In the genomic region with DNA sequence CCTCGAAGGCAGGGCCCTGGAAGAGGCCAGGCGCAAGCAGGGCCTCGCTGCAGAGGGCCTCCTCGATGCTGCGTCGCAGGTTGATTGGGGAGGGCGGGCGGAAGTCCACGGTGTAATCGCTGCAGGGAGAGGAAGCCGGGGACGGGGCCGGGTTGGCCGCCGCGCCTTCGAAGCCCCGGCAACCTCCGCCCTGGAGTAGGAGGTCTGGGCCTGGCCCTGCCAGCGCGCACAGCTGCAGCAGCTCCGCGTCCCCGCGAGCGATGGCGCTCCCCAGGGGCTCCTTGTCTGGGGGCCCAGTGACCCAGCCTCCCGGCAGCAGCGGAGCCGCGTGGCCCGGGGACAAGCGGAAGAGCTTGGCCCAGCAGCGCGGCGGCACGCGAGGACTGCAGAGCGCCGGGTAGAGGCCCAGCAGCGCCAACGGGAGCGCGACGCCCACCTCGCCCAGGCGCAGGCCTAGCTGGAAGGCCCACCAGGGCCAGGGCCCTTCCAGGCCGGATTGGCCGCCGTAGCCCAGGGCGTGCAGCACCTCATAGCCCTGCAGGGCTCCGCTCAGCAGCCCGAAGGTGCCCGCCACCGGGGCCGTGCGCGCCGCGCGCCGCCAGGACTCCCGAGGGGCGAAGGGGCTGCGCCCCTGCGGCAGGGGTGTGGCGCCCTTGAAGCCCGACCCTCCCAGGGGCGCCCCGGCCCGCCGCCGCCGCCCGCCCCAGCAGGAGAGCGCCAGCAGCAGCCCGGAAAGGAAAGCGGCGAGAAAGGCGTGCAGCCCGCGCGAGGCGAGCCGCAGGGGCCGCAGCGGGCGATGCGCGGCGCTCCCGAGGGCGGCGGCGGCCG, we compare ENCODE assay signal across 11 cellular contexts. TPM values are rescaled to one million over a fixed set of nuclear protein-coding genes. Genes with fewer than 3 reads are reported as not detected.
A peak's percentile ranks its signal among the peaks of the same experiment; 100 is the strongest.
DNase-seq lines count a peak whose midpoint lies in the region; ATAC-seq and TF ChIP-seq lines count a peak whose summit lies in the region.
"Had no signal": no experiment of that assay in that cellular context is flagged by ENCODE, and none has a peak within 500 bp of the region (broad histone marks: within the 10 kb centered on the region; RNA-seq: fewer than 3 reads in every experiment).

No MANE protein-coding gene starts in this region.

- 9 to 11% methylated on average over 68 to 96 of the region's 96 CpGs for WGBS in heart right ventricle, 2 donors
- no CpG with 5 or more reads among the region's 96 CpGs for WGBS in mammary epithelial cell (ENCODE audit: low coverage, missing lambda C conversion rate)

- in situ Hi-C loops in mammary epithelial cell (cut with MboI; ENCODE audit: low sequenced_read_pairs in 2 of 2), result no loop called here

- H3K36me3 ChIP-seq in heart right ventricle, result no peaks in the 10 kb centered on the region
- no peaks in the 10 kb centered on the region for H3K36me3 ChIP-seq in right atrium auricular region
- H3K36me3 ChIP-seq in mammary epithelial cell (ENCODE audit: insufficient read depth, low read length), result no peaks in the 10 kb centered on the region
- H3K36me3 ChIP-seq in vagina, result no peaks in the 10 kb centered on the region
- H3K36me3 ChIP-seq: left lung, SJCRH30 had no signal

- no peaks in the 10 kb centered on the region for H4K20me1 ChIP-seq in mammary epithelial cell (ENCODE audit: insufficient read depth, low read length)

- TF ChIP-seq POLR2A in vagina (IDR thresholded peaks at IDR 0.05), result no peak

- peak overlapping the region; percentile 60 for H3K4me2 ChIP-seq in mammary epithelial cell (ENCODE audit: insufficient read depth, low read depth, low read length)

- H3K79me2 ChIP-seq in mammary epithelial cell (ENCODE audit: insufficient read depth, low read length), result no peaks in the 10 kb centered on the region

- dilution Hi-C loops in mammary epithelial cell (cut with HindIII; ENCODE audit: low sequenced_read_pairs), result no loop called here

- DNase-seq in heart right ventricle (peak in 1 of 2 donors; percentile 33), right atrium auricular region (ENCODE audit: low spot score) (no peak), mammary epithelial cell (no peak), vagina (ENCODE audit: extremely low spot score in 2 of 2) (no peak), NCI-H187 (lab: John Stamatoyannopoulos, UW) (no peak)
- DNase-seq: NCI-H1694 treated with DMSO at 0.1 percent for 48 hours, SJCRH30 had no signal

- no peaks in the 10 kb centered on the region for H3K9me3 ChIP-seq in heart right ventricle
- H3K9me3 ChIP-seq in right atrium auricular region, result no peaks in the 10 kb centered on the region
- no peaks in the 10 kb centered on the region for H3K9me3 ChIP-seq in mammary epithelial cell (replicated peaks; ENCODE audit: insufficient read depth, low read length)
- no peaks in the 10 kb centered on the region for H3K9me3 ChIP-seq in mononuclear cell (ENCODE audit: low read depth, low read length)
- no peaks in the 10 kb centered on the region for H3K9me3 ChIP-seq in vagina
- H3K9me3 ChIP-seq: left lung, SJCRH30 had no signal

- peak in 5 of 8 donors; percentile 10 to 38 (median 23) for ATAC-seq in heart right ventricle
- no peak for ATAC-seq in GM19324 (IDR thresholded peaks at IDR 0.05; ENCODE audit: low FRiP score, unreplicated experiment)
- no peak for ATAC-seq in HG03460 (IDR thresholded peaks at IDR 0.05; ENCODE audit: unreplicated experiment)

- intact Hi-C loops in heart right ventricle (cut with DNase I), result loop anchor here in 2 of 10 donors (1.0 kb wide), 1 partner anchor 36 kb away; no protein-coding TSS in a partner anchor
- intact Hi-C loops in mammary epithelial cell (cut with micrococcal nuclease), result loop anchor here (1.0 kb wide), 1 partner anchor 36 kb away; no protein-coding TSS in a partner anchor
- intact Hi-C loops in vagina (cut with DNase I), result no loop called here

- BruUV-seq in mammary epithelial cell (replicated peaks; lab: Mats Ljungman, UMichigan), result no TSS peak

- peak overlapping the region; percentile 72 for H2AFZ ChIP-seq in mammary epithelial cell (ENCODE audit: low read depth, low read length)

- peaks cover 0 to 47% (median 31%) of the 10 kb centered on the region in 7 donors for H3K27me3 ChIP-seq in heart right ventricle
- no peaks in the 10 kb centered on the region for H3K27me3 ChIP-seq in right atrium auricular region
- peaks cover 15% of the 10 kb centered on the region for H3K27me3 ChIP-seq in mammary epithelial cell (ENCODE audit: insufficient read depth, low read length)
- H3K27me3 ChIP-seq in mononuclear cell (ENCODE audit: insufficient read depth, low read length), result peaks cover 25% of the 10 kb centered on the region
- H3K27me3 ChIP-seq in vagina, result no peaks in the 10 kb centered on the region
- H3K27me3 ChIP-seq: SJCRH30 had no signal

- CTCF ChIA-PET in mammary epithelial cell (lab: Charles Lee; ENCODE audit: low non-redundant PET), result no interaction called here

- peak overlapping the region in 9 of 10 donors; percentile 21 to 48 (median 33) for H3K4me3 ChIP-seq in heart right ventricle
- H3K4me3 ChIP-seq in right atrium auricular region, result peak overlapping the region in 1 of 2 donors; percentile 42
- no peak overlapping the region for H3K4me3 ChIP-seq in mammary epithelial cell (replicated peaks in 1 of 3; ENCODE audit: insufficient read depth in 1 of 3, low read depth in 2 of 3, low read length in 3 of 3)
- H3K4me3 ChIP-seq in mononuclear cell (ENCODE audit: low read length), result peak overlapping the region; percentile 4
- peak overlapping the region; percentile 7 to 43 for H3K4me3 ChIP-seq in vagina
- H3K4me3 ChIP-seq: SJCRH30 had no signal

- H3K9ac ChIP-seq in mammary epithelial cell (ENCODE audit: insufficient read depth, low read length), result no peak overlapping the region

- TF ChIP-seq CTCF in heart right ventricle (IDR thresholded peaks at IDR 0.05), result no peak
- no peak for TF ChIP-seq CTCF in right atrium auricular region (IDR thresholded peaks at IDR 0.05)
- no peak for TF ChIP-seq CTCF in mammary epithelial cell (conservative IDR thresholded peaks at IDR 0.05 in 1 of 2, IDR thresholded peaks at IDR 0.05 in 1 of 2; ENCODE audit: extremely low read depth in 1 of 2, insufficient read depth in 1 of 2, low read depth in 1 of 2, low read length in 2 of 2)
- no peak for TF ChIP-seq CTCF in vagina (IDR thresholded peaks at IDR 0.05)

- H3K27ac ChIP-seq in heart right ventricle, result no peak overlapping the region
- no peak overlapping the region for H3K27ac ChIP-seq in right atrium auricular region
- no peak overlapping the region for H3K27ac ChIP-seq in mammary epithelial cell (ENCODE audit: insufficient read depth, low read depth, low read length)
- no peak overlapping the region for H3K27ac ChIP-seq in vagina
- H3K27ac ChIP-seq: left lung, SJCRH30 had no signal

- H3K4me1 ChIP-seq in heart right ventricle (peaks cover 0 to 17% (median 10%) of the 10 kb centered on the region in 9 donors), right atrium auricular region (peaks cover 0 to 12% of the 10 kb centered on the region in 2 donors), mammary epithelial cell (ENCODE audit: insufficient read depth, low read length) (peaks cover 3% of the 10 kb centered on the region), mononuclear cell (ENCODE audit: insufficient read depth, low read length) (peaks cover 13% of the 10 kb centered on the region), vagina (peaks cover 10% of the 10 kb centered on the region)

RNA-seq across cellular contexts. Expression of a gene that starts 7.8 kb away (rescaled TPM):
- total RNA-seq in heart right ventricle (10 to 100 TPM; 21.5 to 40.3 (median 28.3) TPM), right atrium auricular region (10 to 100 TPM; 12.7 to 15.1 TPM), mammary epithelial cell (10 to 100 TPM; 10.7 to 46.9 TPM), mononuclear cell (5.4 TPM), vagina (20.9 TPM)
- polyA plus RNA-seq in heart right ventricle (10 to 100 TPM; 16.6 to 96.9 TPM), mammary epithelial cell (20.8 TPM)
- 6.0 TPM for polyA minus RNA-seq in mammary epithelial cell

RNA-seq across cellular contexts. Expression of a gene that starts 10.0 kb away (rescaled TPM):
- total RNA-seq in heart right ventricle (1 to 10 TPM in 9 of 10 donors, under 1 TPM in 1; 0.73 to 3.1 (median 2.0) TPM), right atrium auricular region (1 to 10 TPM in 1 of 2 donors, under 1 TPM in 1; 0.37 to 1.1 TPM), mammary epithelial cell (under 1 TPM; 0.17 to 0.47 TPM), mononuclear cell (0.10 TPM), vagina (7.6 TPM)
- polyA plus RNA-seq in heart right ventricle (1 to 10 TPM in 1 of 2 donors, under 1 TPM in 1; 0.67 to 2.0 TPM), mammary epithelial cell (0.26 TPM)
- not detected for polyA minus RNA-seq in mammary epithelial cell

RNA-seq across cellular contexts. Expression of a gene that starts 58.3 kb away (rescaled TPM):
- total RNA-seq in heart right ventricle, result 10 to 100 TPM in 9 of 10 donors, 1 to 10 TPM in 1; 9.3 to 32.8 (median 13.6) TPM
- 10 to 100 TPM; 22.7 to 23.0 TPM for polyA plus RNA-seq in heart right ventricle
- 10 to 100 TPM; 17.4 to 27.4 TPM for total RNA-seq in right atrium auricular region
- total RNA-seq in mammary epithelial cell, result 10 to 100 TPM; 50.5 to 92.3 TPM
- polyA plus RNA-seq in mammary epithelial cell, result 70.6 TPM
- polyA minus RNA-seq in mammary epithelial cell, result 144 TPM
- total RNA-seq in mononuclear cell, result 39.7 TPM
- total RNA-seq in vagina, result 52.3 TPM

Comparison
In these comparisons a context has a peak if more than half of its experiments do, and no peak if none do; other contexts are left out.
1. ATAC-seq: peak in heart right ventricle (5 of 8); none in GM19324 (single experiment) and HG03460 (single experiment).
2. H3K4me3 ChIP-seq: peak in heart right ventricle (9 of 10), mononuclear cell (single experiment) and vagina (2 of 2); none in mammary epithelial cell (0 of 3).